ENCODE assay signal across 9 cellular contexts in the genomic region with DNA sequence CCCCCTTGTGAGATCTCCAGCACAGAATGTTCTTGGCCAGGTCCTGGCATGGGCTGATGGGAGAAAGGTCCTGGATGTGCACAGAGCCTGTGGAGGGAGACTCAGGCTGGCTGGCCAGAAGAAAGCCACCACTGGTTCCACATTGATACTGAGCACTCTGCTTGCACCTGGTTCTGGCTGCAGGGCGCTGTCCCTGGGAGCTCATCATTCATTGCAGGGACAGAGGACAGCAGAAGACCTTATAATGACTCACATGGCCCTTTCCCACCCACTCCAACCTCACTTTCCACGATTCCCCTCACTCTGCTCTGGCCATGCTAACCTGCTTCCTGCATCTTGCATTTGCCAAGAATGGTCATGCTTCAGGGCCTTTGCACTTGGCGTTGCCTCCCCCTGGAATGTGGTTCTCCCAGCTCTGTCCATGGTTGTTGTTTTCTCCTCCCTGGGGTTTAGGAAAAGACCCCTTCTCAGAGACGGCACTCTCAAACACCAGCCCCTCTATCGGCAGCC. TPM values are rescaled to one million over a fixed set of nuclear protein-coding genes. Genes with fewer than 3 reads are reported as not detected.
DNase-seq lines count a peak whose midpoint lies in the region; TF ChIP-seq lines count a peak whose summit lies in the region.
"Had no signal": no experiment of that assay in that cellular context is flagged by ENCODE, and none has a peak within 500 bp of the region (broad histone marks: within the 10 kb centered on the region; RNA-seq: fewer than 3 reads in every experiment).

No MANE protein-coding gene starts in this region.

- H3K9me3 ChIP-seq in neuronal stem cell (replicated peaks in 1 of 2; ENCODE audit: control insufficient read depth in 2 of 2, insufficient read depth in 1 of 2, low read depth in 1 of 2, low read length in 2 of 2) = no peaks in the 10 kb centered on the region

- no peak overlapping the region for H3K4me2 ChIP-seq in neuronal stem cell (ENCODE audit: insufficient read depth, low read length, poor library complexity, severe bottlenecking)

- H2AK5ac ChIP-seq in neuronal stem cell (ENCODE audit: low read depth, low read length) = peak overlapping the region; percentile 22

- no peak overlapping the region for H4K8ac ChIP-seq in neuronal stem cell (ENCODE audit: low read depth, low read length)

- no peak overlapping the region for H3K9ac ChIP-seq in neuronal stem cell (ENCODE audit: low read depth, low read length, poor library complexity)

- H2BK12ac ChIP-seq in neuronal stem cell (ENCODE audit: low read length) = no peak overlapping the region

- DNase-seq in DMS53 treated with DMSO at 0.1 percent for 48 hours (lab: John Stamatoyannopoulos, UW; ENCODE audit: unreplicated experiment) (peak; percentile 98), NCI-H345 treated with DMSO at 0.1 percent for 48 hours (lab: John Stamatoyannopoulos, UW; ENCODE audit: unreplicated experiment) (peak; percentile 68), neuronal stem cell (ENCODE audit: low spot score) (no peak), mucosa of gallbladder (ENCODE audit: low spot score) (no peak), NCI-H524 treated with DMSO at 0.1 percent for 48 hours (lab: John Stamatoyannopoulos, UW) (no peak), cardiac septum (ENCODE audit: low spot score) (no peak), head of caudate nucleus (no peak)
- DNase-seq: activated gamma-delta T cell had no signal

- no peaks in the 10 kb centered on the region for H3K36me3 Mint-ChIP-seq in brain

- H3K27ac Mint-ChIP-seq in brain = peak overlapping the region in 3 of 5 experiments; percentile 58 to 79 (median 74)

- TF ChIP-seq CTCF in brain (conservative IDR thresholded peaks at IDR 0.05) = no peak

- no peak overlapping the region for H3K23ac ChIP-seq in neuronal stem cell (ENCODE audit: low read depth, low read length, poor library complexity)

- H3K18ac ChIP-seq in neuronal stem cell (ENCODE audit: low read length) = no peak overlapping the region

- H3K4ac ChIP-seq in neuronal stem cell (ENCODE audit: low read length) = no peak overlapping the region

- peak overlapping the region in 1 of 5 experiments; percentile 13 for H3K4me3 Mint-ChIP-seq in brain

- H2BK15ac ChIP-seq in neuronal stem cell (ENCODE audit: low read length) = no peak overlapping the region

- H3K4me1 ChIP-seq in neuronal stem cell (ENCODE audit: control insufficient read depth in 2 of 2, insufficient read depth in 1 of 2, low read depth in 1 of 2, low read length in 2 of 2) = peaks cover 2 to 4% of the 10 kb centered on the region in 2 donors

- H3K4me1 Mint-ChIP-seq in brain = peaks cover 31% of the 10 kb centered on the region

- no peak overlapping the region for H3K4me3 ChIP-seq in neuronal stem cell (ENCODE audit: low read length in 2 of 2)

- no peak overlapping the region for H2BK120ac ChIP-seq in neuronal stem cell (ENCODE audit: low read depth, low read length)

- H3K9me3 Mint-ChIP-seq in brain = peaks cover 0 to 6% (median 0%) of the 10 kb centered on the region in 5 experiments

- no peak overlapping the region for H3K27ac ChIP-seq in neuronal stem cell (replicated peaks; ENCODE audit: low read length)

- no peak overlapping the region for H4K91ac ChIP-seq in neuronal stem cell (ENCODE audit: low read depth, low read length, poor library complexity)

- H2BK5ac ChIP-seq in neuronal stem cell (ENCODE audit: low read length) = no peak overlapping the region

- WGBS in neuronal stem cell (ENCODE audit: extremely low coverage in 2 of 2, insufficient read length in 2 of 2, insufficient replicate concordance in 1 of 2), 2 donors = no CpG with 5 or more reads among the region's 5 CpGs

- peaks cover 17% of the 10 kb centered on the region for H3K27me3 Mint-ChIP-seq in brain

- peaks cover 1% of the 10 kb centered on the region for H3K79me1 ChIP-seq in neuronal stem cell (ENCODE audit: low read depth, low read length)

- H3K14ac ChIP-seq in neuronal stem cell (ENCODE audit: low read length) = no peak overlapping the region

- H3K27me3 ChIP-seq in neuronal stem cell (ENCODE audit: control insufficient read depth in 3 of 3, insufficient read depth in 3 of 3, low read depth in 1 of 3, low read length in 3 of 3) = peaks cover 0 to 17% (median 0%) of the 10 kb centered on the region in 3 experiments

- H3K36me3 ChIP-seq in neuronal stem cell (replicated peaks in 1 of 2; ENCODE audit: control insufficient read depth in 2 of 2, insufficient read depth in 2 of 2, low read length in 2 of 2) = no peaks in the 10 kb centered on the region

- no peak overlapping the region for H2AFZ ChIP-seq in neuronal stem cell (ENCODE audit: low read length)

- intact Hi-C loops in cardiac septum (cut with DNase I) = no loop called here
- intact Hi-C loops in head of caudate nucleus (cut with DNase I) = no loop called here

RNA-seq across cellular contexts. Expression of gene KRT7, which starts 10.3 kb away (rescaled TPM):
- polyA plus RNA-seq in brain (ENCODE audit: insufficient read depth, low read depth, low replicate concordance) = 2.1 TPM
- polyA plus RNA-seq in neuronal stem cell (2013, experiment 1 of 2) = 0.24 TPM
- polyA plus RNA-seq in neuronal stem cell (2013, experiment 2 of 2) = 0.18 TPM
- total RNA-seq in mucosa of gallbladder = 335 TPM
- 1.2 TPM for total RNA-seq in cardiac septum

RNA-seq across cellular contexts. Expression of gene KRT86, which starts 31.1 kb away (rescaled TPM):
- 0.34 TPM for polyA plus RNA-seq in brain (ENCODE audit: insufficient read depth, low read depth, low replicate concordance)
- polyA plus RNA-seq in neuronal stem cell (2013, experiment 1 of 2) = 0.06 TPM
- 0.08 TPM for polyA plus RNA-seq in neuronal stem cell (2013, experiment 2 of 2)
- total RNA-seq in mucosa of gallbladder (1.1 TPM), cardiac septum (not detected)

RNA-seq across cellular contexts. Expression of gene KRT81, which starts 48.0 kb away (rescaled TPM):
- 0.76 TPM for polyA plus RNA-seq in brain (ENCODE audit: insufficient read depth, low read depth, low replicate concordance)
- polyA plus RNA-seq in neuronal stem cell (2013, experiment 1 of 2) = 0.03 TPM
- not detected for polyA plus RNA-seq in neuronal stem cell (2013, experiment 2 of 2)
- total RNA-seq in mucosa of gallbladder (0.55 TPM), cardiac septum (not detected)

RNA-seq across cellular contexts. Expression of gene KRT80, which starts 51.5 kb away (rescaled TPM):
- 2.0 TPM for polyA plus RNA-seq in brain (ENCODE audit: insufficient read depth, low read depth, low replicate concordance)
- 0.07 TPM for polyA plus RNA-seq in neuronal stem cell (2013, experiment 1 of 2)
- polyA plus RNA-seq in neuronal stem cell (2013, experiment 2 of 2) = 0.07 TPM
- 15.5 TPM for total RNA-seq in mucosa of gallbladder
- total RNA-seq in cardiac septum = 1.2 TPM

Comparison
In these comparisons a context has a peak if more than half of its experiments do, and no peak if none do; other contexts are left out.
1. DNase-seq: peak in DMS53 treated with DMSO at 0.1 percent for 48 hours (single experiment) and NCI-H345 treated with DMSO at 0.1 percent for 48 hours (single experiment); none in neuronal stem cell (single experiment), mucosa of gallbladder (single experiment), NCI-H524 treated with DMSO at 0.1 percent for 48 hours (single experiment), cardiac septum (single experiment) and head of caudate nucleus (0 of 42).
2. RNA of gene KRT7, which starts 10.3 kb away (total RNA-seq): 335 TPM in mucosa of gallbladder (single experiment); 1.2 TPM in cardiac septum (single experiment); every median in the first group is over 100 times any median in the second.